In the genomic region with DNA sequence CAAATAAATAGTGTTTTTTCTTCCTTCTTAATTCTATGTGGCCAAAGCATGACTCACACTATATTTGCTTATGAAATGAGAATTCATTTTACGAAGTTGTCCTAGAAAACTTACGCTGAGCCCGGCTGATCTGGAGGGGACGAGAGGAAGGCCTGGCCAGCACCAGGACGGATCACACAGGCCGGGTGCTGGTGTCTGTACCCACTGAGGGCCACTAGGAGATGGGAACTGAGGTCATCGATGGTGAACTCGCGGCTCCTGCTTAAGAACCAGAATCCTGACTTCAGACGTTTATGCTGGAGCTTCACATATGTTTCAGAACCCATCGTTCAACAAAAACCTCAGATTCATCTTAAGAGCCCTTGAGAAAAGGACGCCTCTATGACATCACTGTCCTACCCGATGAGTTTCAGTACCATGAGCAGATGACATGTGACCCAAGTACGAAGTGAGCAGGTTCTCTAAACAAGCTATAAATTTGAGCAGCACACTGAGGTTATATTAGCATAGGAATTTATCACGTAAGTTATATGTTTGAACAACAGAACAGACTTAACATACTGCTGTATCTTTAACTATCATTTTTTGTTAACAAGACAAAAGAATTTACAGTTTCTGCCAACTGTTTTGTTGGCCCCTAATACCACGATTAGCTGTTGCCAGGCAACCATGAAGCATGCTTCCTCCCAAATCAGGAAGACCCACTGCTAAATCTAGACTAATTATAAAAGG, we compare ENCODE assay signal across 8 cellular contexts.
DNase-seq lines count a peak whose midpoint lies in the region; ATAC-seq, FAIRE-seq and TF ChIP-seq lines count a peak whose summit lies in the region.

No MANE protein-coding gene starts in this region.

- no peak overlapping the region for H3K9ac ChIP-seq in KMS-11

- peak overlapping the region; percentile 81; the same call in 1 of the 2 replicates for H3K27ac ChIP-seq in KMS-11
- H3K27ac ChIP-seq in tibial nerve = peak overlapping the region; percentile 58 to 93 (median 84)

- H3K9me3 ChIP-seq in tibial nerve = no peaks in the 10 kb centered on the region

- 38 to 40% methylated on average over 16 of the region's 16 CpGs for WGBS in tibial nerve, 2 donors

- ATAC-seq in GM21526 (IDR thresholded peaks at IDR 0.05; ENCODE audit: low FRiP score, unreplicated experiment) (peak; percentile 48), left colon (peak; percentile 29)

- peak in 1 of 2 donors; percentile 19 for TF ChIP-seq EP300 in tibial nerve (IDR thresholded peaks at IDR 0.05)

- H3K79me2 ChIP-seq in KMS-11 (ENCODE audit: insufficient read depth, low read depth) = no peaks in the 10 kb centered on the region

- TF ChIP-seq POLR2A in GM12891 (IDR thresholded peaks at IDR 0.05; ENCODE audit: low read depth, low read length) (no peak), tibial nerve (IDR thresholded peaks at IDR 0.05) (no peak)

- H3K27me3 ChIP-seq in KMS-11 (ENCODE audit: insufficient read depth, low read depth) (no peaks in the 10 kb centered on the region), tibial nerve (no peaks in the 10 kb centered on the region)

- H4K20me1 ChIP-seq in KMS-11 (ENCODE audit: insufficient read depth) = no peaks in the 10 kb centered on the region

- no peaks in the 10 kb centered on the region for H3K36me3 ChIP-seq in KMS-11 (ENCODE audit: insufficient read depth)
- H3K36me3 ChIP-seq in tibial nerve = no peaks in the 10 kb centered on the region

- no peak overlapping the region for H3K4me3 ChIP-seq in KMS-11 (IDR thresholded peaks at IDR 0.05; ENCODE audit: insufficient read depth, low read depth, low read length)
- no peak overlapping the region for H3K4me3 ChIP-seq in tibial nerve

- FAIRE-seq in GM12891 (lab: Jason Lieb, UNC) = peak; percentile 87

- peaks cover 34% of the 10 kb centered on the region for H3K4me1 ChIP-seq in KMS-11 (ENCODE audit: low read depth, poor library complexity, severe bottlenecking)
- H3K4me1 ChIP-seq in tibial nerve = peaks cover 0 to 62% (median 37%) of the 10 kb centered on the region in 4 donors

- DNase-seq in GM12891 (ENCODE audit: insufficient read length, low spot score) (no peak), amniotic stem cell (lab: John Stamatoyannopoulos, UW) (peak; percentile 14), left colon (peak; percentile 32 to 37), tibial nerve (ENCODE audit: low spot score in 2 of 2) (no peak), RKO (ENCODE audit: low spot score) (no peak), T-helper 9 cell (no peak)

- H3K4me2 ChIP-seq in KMS-11 = peak overlapping the region; percentile 80

- intact Hi-C loops in left colon (cut with DNase I, micrococcal nuclease) = loop anchor here in 1 of 2 donors (10.0 kb wide), 1 partner anchor 110 kb away; a partner anchor contains a TSS

- no peak overlapping the region for H2AFZ ChIP-seq in KMS-11 (ENCODE audit: low read depth)

- TF ChIP-seq CTCF in KMS-11 (conservative IDR thresholded peaks at IDR 0.05; ENCODE audit: low read depth, low read length) (no peak), tibial nerve (IDR thresholded peaks at IDR 0.05) (no peak)

TF ChIP-seq in GM12891, 5 proteins besides CTCF, POLR2A, EP300 and RAD21:
- TF ChIP-seq POLR2AphosphoS5 (IDR thresholded peaks at IDR 0.05; ENCODE audit: low read depth, low read length) (no peak), TAF1 (IDR thresholded peaks at IDR 0.05; ENCODE audit: low read depth, low read length) (no peak), POU2F2 (IDR thresholded peaks at IDR 0.05; ENCODE audit: low read depth, low read length) (no peak; the same call in 1 of the 2 replicates), PAX5 (IDR thresholded peaks at IDR 0.05; ENCODE audit: insufficient read depth, low read length, severe bottlenecking) (no peak), SPI1 (IDR thresholded peaks at IDR 0.05; ENCODE audit: low read depth, low read length) (no peak)

Comparison
In these comparisons a context has a peak if more than half of its experiments do, and no peak if none do; other contexts are left out.
1. DNase-seq: peak in amniotic stem cell (single experiment) and left colon (2 of 2); none in GM12891 (single experiment), tibial nerve (0 of 2), RKO (single experiment) and T-helper 9 cell (single experiment).